In the genomic region with DNA sequence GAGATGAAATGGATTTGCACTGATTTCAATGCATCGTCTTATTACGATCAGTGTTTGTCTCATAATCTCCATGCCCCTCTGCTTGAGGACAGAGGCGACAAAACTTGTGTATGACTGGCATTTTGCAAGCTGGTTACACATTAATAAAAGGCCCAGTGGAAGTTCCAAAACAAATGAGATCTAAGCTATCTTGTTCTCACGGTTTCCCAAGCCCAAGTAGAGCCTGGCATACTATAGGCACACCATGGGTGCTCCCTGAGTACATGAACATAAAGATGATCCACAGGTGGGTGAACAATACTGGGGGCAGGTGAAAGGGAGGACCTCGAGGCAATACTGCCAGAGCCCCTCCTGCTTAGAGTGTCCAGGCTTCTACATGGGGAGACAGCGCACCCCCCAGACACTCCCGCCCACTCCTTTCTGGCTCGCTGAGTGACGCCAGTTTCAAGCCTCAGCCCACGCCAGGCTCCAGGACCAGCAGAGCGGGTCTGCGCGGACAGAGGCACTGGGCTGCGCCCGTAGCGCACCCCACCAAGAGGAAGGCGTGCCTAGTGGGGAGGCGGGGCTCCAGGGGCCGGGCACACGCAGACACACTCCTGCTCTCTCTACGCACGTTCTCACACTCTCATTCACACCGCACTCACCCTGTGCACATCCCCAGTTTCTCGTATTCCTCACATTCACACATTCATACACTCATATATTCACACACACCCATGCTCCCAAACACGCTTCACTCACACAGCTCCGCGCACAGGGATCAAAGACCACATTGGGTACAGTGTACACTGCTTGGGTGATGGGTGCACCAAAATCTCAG, we compare ENCODE assay signal across 9 cellular contexts. TPM values are rescaled to one million over a fixed set of nuclear protein-coding genes. Genes with fewer than 3 reads are reported as not detected.
DNase-seq lines count a peak whose midpoint lies in the region; ATAC-seq, FAIRE-seq and TF ChIP-seq lines count a peak whose summit lies in the region.
"Had no signal": no experiment of that assay in that cellular context is flagged by ENCODE, and none has a peak within 500 bp of the region (broad histone marks: within the 10 kb centered on the region; RNA-seq: fewer than 3 reads in every experiment).

No MANE protein-coding gene starts in this region.

- H3K4me2 ChIP-seq in KMS-11 (peak overlapping the region; percentile 93), keratinocyte (ENCODE audit: control insufficient read depth, extremely low read depth, insufficient read depth, low read depth, low read length) (peak overlapping the region; percentile 96)

- dilution Hi-C loops in keratinocyte (cut with MboI; ENCODE audit: extremely low pct_ligation_motif_present, low sequenced_read_pairs), result no loop called here

- H3K9ac ChIP-seq in KMS-11 (no peak overlapping the region; the same call in 1 of the 2 replicates), keratinocyte (ENCODE audit: control insufficient read depth, extremely low read depth, insufficient read depth, low read length) (peak overlapping the region; percentile 65)

- DNase-seq in AG08396 (ENCODE audit: low spot score) (peak; percentile 66), astrocyte of the spinal cord (ENCODE audit: low read depth, low spot score) (no peak), keratinocyte (ENCODE audit: low read depth, low spot score) (no peak), Kasumi-1 (lab: John Stamatoyannopoulos, UW) (no peak), HTR-8/SVneo (ENCODE audit: insufficient read length, low spot score) (no peak)
- DNase-seq in stimulated activated naive CD8-positive, alpha-beta T cell treated with anti-CD3 and anti-CD28 coated beads, Interleukin-15, Interleukin-2, amounts not matched to agents 100 U/mL and 50 U/mL, for 24 hours, result peak; percentile 30

- H3K27ac ChIP-seq in KMS-11, result no peak overlapping the region
- H3K27ac ChIP-seq in keratinocyte (ENCODE audit: control insufficient read depth, insufficient read depth, low read length), result no peak overlapping the region
- H3K27ac ChIP-seq: uterus had no signal

- H3K36me3 ChIP-seq in KMS-11 (ENCODE audit: insufficient read depth) (no peaks in the 10 kb centered on the region), keratinocyte (ENCODE audit: control insufficient read depth in 2 of 2, extremely low read depth in 1 of 2, insufficient read depth in 2 of 2, low read length in 2 of 2) (no peaks in the 10 kb centered on the region)
- H3K36me3 ChIP-seq: uterus had no signal

- H3K9me1 ChIP-seq in keratinocyte (ENCODE audit: control insufficient read depth, extremely low read depth, insufficient read depth, low read length), result no peaks in the 10 kb centered on the region

- TF ChIP-seq CTCF in KMS-11 (conservative IDR thresholded peaks at IDR 0.05; ENCODE audit: low read depth, low read length) (no peak), astrocyte of the spinal cord (IDR thresholded peaks at IDR 0.05; ENCODE audit: low read depth, low read length) (no peak), keratinocyte (optimal IDR thresholded peaks at IDR 0.05 in 1 of 3, IDR thresholded peaks at IDR 0.05 in 1 of 3, conservative IDR thresholded peaks at IDR 0.05 in 1 of 3; ENCODE audit: extremely low read depth in 1 of 3, insufficient read depth in 2 of 3, low read length in 3 of 3) (no peak)

- H3K4me1 ChIP-seq in KMS-11 (ENCODE audit: low read depth, poor library complexity, severe bottlenecking) (peaks cover 5% of the 10 kb centered on the region), keratinocyte (ENCODE audit: control insufficient read depth, extremely low read depth, insufficient read depth, low read length) (peaks cover 19% of the 10 kb centered on the region)

- H4K20me1 ChIP-seq in KMS-11 (ENCODE audit: insufficient read depth) (no peaks in the 10 kb centered on the region), keratinocyte (ENCODE audit: control insufficient read depth, extremely low read depth, insufficient read depth, low read length) (no peaks in the 10 kb centered on the region)

- H3K27me3 ChIP-seq in KMS-11 (ENCODE audit: insufficient read depth, low read depth) (no peaks in the 10 kb centered on the region), keratinocyte (ENCODE audit: control insufficient read depth, extremely low read depth, insufficient read depth, low read length) (peaks cover 28% of the 10 kb centered on the region)

- ATAC-seq in GM18868 (IDR thresholded peaks at IDR 0.05; ENCODE audit: unreplicated experiment), result peak; percentile 73
- peak; percentile 44 for ATAC-seq in stimulated activated naive CD8-positive, alpha-beta T cell treated with anti-CD3 and anti-CD28 coated beads, Interleukin-15, Interleukin-2, amounts not matched to agents 100 U/mL and 50 U/mL, for 24 hours

- FAIRE-seq in keratinocyte (lab: Jason Lieb, UNC), result peak; percentile 55
- no peak for FAIRE-seq in HTR-8/SVneo (lab: Jason Lieb, UNC)

- no peaks in the 10 kb centered on the region for H3K9me3 ChIP-seq in keratinocyte (ENCODE audit: control insufficient read depth, low read depth, low read length)
- H3K9me3 ChIP-seq: uterus had no signal

- H2AFZ ChIP-seq in KMS-11 (ENCODE audit: low read depth) (peak overlapping the region; percentile 95), keratinocyte (ENCODE audit: control insufficient read depth, low read length) (peak overlapping the region; percentile 85)

- no peak overlapping the region for H3K4me3 ChIP-seq in KMS-11 (IDR thresholded peaks at IDR 0.05; ENCODE audit: insufficient read depth, low read depth, low read length)
- peak overlapping the region; percentile 45 for H3K4me3 ChIP-seq in astrocyte of the spinal cord (ENCODE audit: low read depth, low read length)
- peak overlapping the region; percentile 39 to 78 (median 71) for H3K4me3 ChIP-seq in keratinocyte (ENCODE audit: control insufficient read depth in 2 of 3, extremely low read depth in 1 of 3, insufficient read depth in 2 of 3, low read depth in 1 of 3, low read length in 3 of 3)

- in situ Hi-C loops in astrocyte of the spinal cord (cut with HindIII; ENCODE audit: low sequenced_read_pairs), result no loop called here

- H3K79me2 ChIP-seq in KMS-11 (ENCODE audit: insufficient read depth, low read depth), result no peaks in the 10 kb centered on the region
- H3K79me2 ChIP-seq in keratinocyte (ENCODE audit: control insufficient read depth, insufficient read depth, low read length), result no peaks in the 10 kb centered on the region

RNA-seq across cellular contexts. Expression of a gene that starts 8.9 kb away (rescaled TPM):
- polyA plus RNA-seq in keratinocyte, result not detected in 3 replicates
- 1.3 TPM for polyA plus RNA-seq in keratinocyte (2011; ENCODE audit: low read depth)
- not detected in 2 replicates for polyA plus RNA-seq in keratinocyte (2011; cell fraction: cytosol; rRNA removed)
- polyA plus RNA-seq in keratinocyte (2011; cell fraction: nucleus; rRNA removed), result not detected in 2 replicates
- polyA plus RNA-seq in keratinocyte (2012; ENCODE audit: low replicate concordance), result 0.58 TPM in 1 of 2 replicates, not detected in the other
- polyA minus RNA-seq in keratinocyte, result not detected in 3 replicates
- polyA minus RNA-seq in keratinocyte (2011; cell fraction: cytosol; rRNA and poly(A)+ RNA removed), result not detected
- polyA minus RNA-seq in keratinocyte (2011; cell fraction: nucleus; rRNA and poly(A)+ RNA removed), result not detected in 2 replicates

RNA-seq across cellular contexts. Expression of a gene that starts 26.6 kb away (rescaled TPM):
- polyA plus RNA-seq in keratinocyte, result 14.8 to 21.9 TPM (median 16.9 TPM) in 3 replicates
- polyA plus RNA-seq in keratinocyte (2011; ENCODE audit: low read depth), result 44.5 TPM
- polyA plus RNA-seq in keratinocyte (2011; cell fraction: cytosol; rRNA removed), result 14.3 and 20.4 TPM in 2 replicates
- polyA plus RNA-seq in keratinocyte (2011; cell fraction: nucleus; rRNA removed), result 10.4 and 15.2 TPM in 2 replicates
- 14.9 and 45.3 TPM in 2 replicates for polyA plus RNA-seq in keratinocyte (2012; ENCODE audit: low replicate concordance)
- 3.3 to 10.7 TPM (median 8.0 TPM) in 3 replicates for polyA minus RNA-seq in keratinocyte
- polyA minus RNA-seq in keratinocyte (2011; cell fraction: cytosol; rRNA and poly(A)+ RNA removed), result 32.6 TPM
- polyA minus RNA-seq in keratinocyte (2011; cell fraction: nucleus; rRNA and poly(A)+ RNA removed), result 24.2 and 24.7 TPM in 2 replicates

Comparison
In these comparisons a context has a peak if more than half of its experiments do, and no peak if none do; other contexts are left out.
1. DNase-seq: peak in AG08396 (single experiment) and stimulated activated naive CD8-positive, alpha-beta T cell treated with anti-CD3 and anti-CD28 coated beads, Interleukin-15, Interleukin-2, amounts not matched to agents 100 U/mL and 50 U/mL, for 24 hours (single experiment); none in astrocyte of the spinal cord (single experiment), keratinocyte (single experiment), Kasumi-1 (0 of 2) and HTR-8/SVneo (single experiment).